27 cellular contexts compared by ENCODE assay signal in the genomic region with DNA sequence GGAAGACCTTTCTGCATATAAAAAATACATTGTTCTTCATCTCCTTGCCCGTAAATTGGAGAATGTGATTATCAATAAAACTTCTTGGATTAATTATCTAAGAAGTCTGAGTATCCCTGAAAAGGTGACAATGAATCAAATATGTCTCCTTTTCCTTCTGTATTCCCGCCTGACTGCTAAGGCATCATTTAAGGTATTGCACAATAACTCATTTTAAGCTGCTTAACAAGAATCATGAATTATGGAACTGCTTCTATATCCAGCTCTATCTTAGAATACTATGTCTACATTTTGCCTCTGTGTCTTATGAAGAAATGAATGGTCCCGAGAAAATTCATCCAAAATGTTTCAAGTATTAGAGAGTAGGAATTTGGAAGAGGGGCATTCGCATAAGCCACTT.
"Had no signal": no experiment of that assay in that cellular context is flagged by ENCODE, and none has a peak within 500 bp of the region (broad histone marks: within the 10 kb centered on the region; RNA-seq: fewer than 3 reads in every experiment).

No MANE protein-coding gene starts in this region.

- H3K27me3 ChIP-seq: left lung, pancreas, right atrium auricular region, stomach, testis, thyroid gland, transverse colon, upper lobe of left lung, vagina had no signal

- FAIRE-seq: keratinocyte had no signal

- H3K27ac ChIP-seq: left lung, lower lobe of right lung, pancreas, psoas muscle, right atrium auricular region, skin epidermis, stomach, testis, thyroid gland, transverse colon, upper lobe of left lung, vagina had no signal

- H3K4me1 ChIP-seq: left lung, lower lobe of right lung, pancreas, psoas muscle, right atrium auricular region, stomach, testis, thyroid gland, transverse colon, upper lobe of left lung had no signal

- H3K4me3 ChIP-seq: left lung, lower lobe of right lung, pancreas, psoas muscle, right atrium auricular region, skin epidermis, stomach, testis, thyroid gland, transverse colon, upper lobe of left lung, vagina had no signal

- ATAC-seq: left cardiac atrium; left lung; lower lobe of right lung; naive thymus-derived CD8-positive, alpha-beta T cell; pancreas; psoas muscle; sciatic nerve; stimulated activated naive B cell treated with anti-CD40 and anti-IgM and Interleukin-4, amounts not matched to agents 10 μg/mL and 1 μg/mL and 100 μg/mL, for 72 hours; stimulated activated naive CD8-positive, alpha-beta T cell treated with anti-CD3 and anti-CD28 coated beads, Interleukin-15, Interleukin-2, amounts not matched to agents 100 U/mL and 50 U/mL, for 24 hours had no signal

- H3K9me3 ChIP-seq: left lung, lower lobe of right lung, pancreas, right atrium auricular region, stomach, testis, thyroid gland, transverse colon, upper lobe of left lung, vagina had no signal

- DNase-seq: hippocampal formation; kidney glomerular epithelial cell; left cardiac atrium; left lung; lower lobe of right lung; mammary epithelial cell; mesenchymal stem cell; naive thymus-derived CD8-positive, alpha-beta T cell; nucleus accumbens; pancreas; psoas muscle; stimulated activated CD4-positive, alpha-beta T cell treated with anti-CD3 and anti-CD28 coated beads, Interleukin-12 subunit alpha, Interleukin-12 subunit beta, amount 100 ng/mL, for 4 hours; stimulated activated CD4-positive, alpha-beta T cell treated with anti-CD3 and anti-CD28 coated beads, Interleukin-15, amount 100 ng/mL, for 24 hours; stimulated activated CD4-positive, alpha-beta T cell treated with anti-CD3 and anti-CD28 coated beads, Interleukin-2, amount 100 ng/mL, for 24 hours; stimulated activated CD4-positive, alpha-beta T cell treated with anti-CD3 and anti-CD28 coated beads, Interleukin-4, amount 100 ng/mL, for 1 hour; stimulated activated naive B cell treated with anti-CD40 and anti-IgM and Interleukin-4, amounts not matched to agents 10 μg/mL and 1 μg/mL and 100 μg/mL, for 72 hours; stimulated activated naive CD8-positive, alpha-beta T cell treated with anti-CD3 and anti-CD28 coated beads, Interleukin-15, Interleukin-2, amounts not matched to agents 100 U/mL and 50 U/mL, for 24 hours; stomach; testis; thyroid gland; transverse colon; upper lobe of left lung had no signal

- H3K36me3 ChIP-seq: left lung, lower lobe of right lung, pancreas, right atrium auricular region, stomach, thyroid gland, transverse colon, upper lobe of left lung, vagina had no signal
